8 cellular contexts compared by ENCODE assay signal in the genomic region with DNA sequence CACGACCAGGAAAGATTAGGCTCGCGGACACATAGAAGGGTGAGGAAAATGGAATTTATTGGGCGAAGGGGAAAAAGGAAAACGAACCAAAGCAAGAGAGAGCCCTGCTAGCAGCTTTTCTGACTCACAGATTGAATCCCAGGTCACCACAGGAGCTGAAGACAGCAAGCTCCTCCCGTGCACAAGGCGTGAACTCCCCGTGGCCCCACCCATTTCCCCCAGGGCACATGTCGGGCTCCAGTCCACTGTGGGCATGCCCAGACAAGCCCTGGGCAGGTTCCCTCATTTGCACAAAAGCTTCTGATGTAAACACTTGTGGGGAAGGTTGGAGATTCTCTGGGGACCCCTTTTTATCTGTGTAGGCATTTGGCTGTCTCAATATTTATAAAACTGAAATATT.
DNase-seq lines count a peak whose midpoint lies in the region; ATAC-seq and TF ChIP-seq lines count a peak whose summit lies in the region.

No MANE protein-coding gene starts in this region.

- H3K27ac Mint-ChIP-seq in Caco-2 (ENCODE audit: unreplicated experiment) = peak overlapping the region; percentile 35

- peaks cover 5% of the 10 kb centered on the region for H3K36me3 Mint-ChIP-seq in Caco-2 (ENCODE audit: insufficient read depth, unreplicated experiment)

- H3K27me3 ChIP-seq in Caco-2 (replicated peaks; ENCODE audit: control insufficient read depth, insufficient read depth, low read length) (no peaks in the 10 kb centered on the region), HUES64 (ENCODE audit: insufficient read depth, low read length) (no peaks in the 10 kb centered on the region)

- in situ Hi-C loops in GM13977 (cut with MboI; ENCODE audit: low pct_unique_long_range_greater_than_20kb, low sequenced_read_pairs, unreplicated experiment) = no loop called here

- BruUV-seq in Caco-2 (replicated peaks; lab: Mats Ljungman, UMichigan) = no TSS peak

- CTCF ChIA-PET in Caco-2 (lab: Charles Lee) = no interaction called here

- peak overlapping the region; percentile 52 for H3K4me3 Mint-ChIP-seq in Caco-2 (ENCODE audit: unreplicated experiment)

- intact Hi-C loops in Caco-2 (cut with micrococcal nuclease; ENCODE audit: unreplicated experiment) (no loop called here), Right ventricle myocardium superior (cut with DNase I) (no loop called here)

- H3K9ac ChIP-seq in HUES64 (ENCODE audit: low read depth, low read length) = peak overlapping the region; percentile 12; the same call in 1 of the 2 replicates

- no peak for TF ChIP-seq CTCF in Caco-2 (IDR thresholded peaks at IDR 0.05; ENCODE audit: insufficient read depth in 1 of 2, low read depth in 1 of 2, low read length in 1 of 2, severe bottlenecking in 1 of 2, unreplicated experiment in 1 of 2)
- TF ChIP-seq CTCF in GM13977 (IDR thresholded peaks at IDR 0.05; ENCODE audit: extremely low read depth, insufficient read depth, missing control alignments) = no peak

- ATAC-seq in GM19463 (IDR thresholded peaks at IDR 0.05; ENCODE audit: unreplicated experiment) (peak; percentile 93), Right ventricle myocardium superior (ENCODE audit: poor library complexity) (peak; percentile 90)

- peak overlapping the region; percentile 67; the same call in 1 of the 2 replicates for H3K27ac ChIP-seq in HUES64 (ENCODE audit: low read depth, low read length)

- no peak overlapping the region for H3K4me3 ChIP-seq in Caco-2 (ENCODE audit: low read depth, low read length)
- H3K4me3 ChIP-seq in HUES64 (ENCODE audit: low read length) = peak overlapping the region; percentile 1; the same call in 1 of the 2 replicates

- 52% methylated on average over 9 of the region's 9 CpGs for WGBS in HUES64

- peak; percentile 80 to 90 for DNase-seq in Caco-2
- peak; percentile 97 for DNase-seq in SW480 (ENCODE audit: low spot score)
- DNase-seq in Right ventricle myocardium superior = peak; percentile 78
- DNase-seq in stimulated activated CD8-positive, alpha-beta memory T cell treated with anti-CD3 and anti-CD28 coated beads, Interleukin-4, amount 100 ng/mL, for 48 hours = peak; percentile 33
- no peak for DNase-seq in GM13977 (ENCODE audit: low spot score)
- no peak for DNase-seq in amniotic stem cell (lab: John Stamatoyannopoulos, UW)

- H3K4me1 Mint-ChIP-seq in Caco-2 (ENCODE audit: low read depth, unreplicated experiment) = peaks cover 15% of the 10 kb centered on the region

- H3K9me3 ChIP-seq in Caco-2 = no peaks in the 10 kb centered on the region
- no peaks in the 10 kb centered on the region for H3K9me3 ChIP-seq in HUES64 (ENCODE audit: insufficient read depth, low read depth, low read length)

- no peaks in the 10 kb centered on the region for H3K36me3 ChIP-seq in Caco-2 (ENCODE audit: control insufficient read depth, insufficient read depth, low read length)
- no peaks in the 10 kb centered on the region for H3K36me3 ChIP-seq in HUES64 (ENCODE audit: insufficient read depth, low read length)

- POLR2A ChIA-PET in Caco-2 (lab: Charles Lee) = interaction anchor here (0.8 kb wide), 1 partner anchor 32 kb away, joined by 3 read pairs; no protein-coding TSS in a partner anchor

- H3K9me3 Mint-ChIP-seq in Caco-2 (ENCODE audit: unreplicated experiment) = peaks cover 9% of the 10 kb centered on the region

- H3K4me1 ChIP-seq in Caco-2 (peaks cover 8% of the 10 kb centered on the region; the same call in 1 of the 2 replicates), HUES64 (ENCODE audit: insufficient read depth, low read length) (peaks cover 24% of the 10 kb centered on the region)

- no peaks in the 10 kb centered on the region for H3K27me3 Mint-ChIP-seq in Caco-2 (ENCODE audit: insufficient read depth, unreplicated experiment)

Comparison
In these comparisons a context has a peak if more than half of its experiments do, and no peak if none do; other contexts are left out.
1. DNase-seq: peak in Caco-2 (2 of 2), SW480 (single experiment), Right ventricle myocardium superior (single experiment) and stimulated activated CD8-positive, alpha-beta memory T cell treated with anti-CD3 and anti-CD28 coated beads, Interleukin-4, amount 100 ng/mL, for 48 hours (single experiment); none in GM13977 (single experiment) and amniotic stem cell (single experiment).